ENCODE assay signal across 20 cellular contexts in the genomic region with DNA sequence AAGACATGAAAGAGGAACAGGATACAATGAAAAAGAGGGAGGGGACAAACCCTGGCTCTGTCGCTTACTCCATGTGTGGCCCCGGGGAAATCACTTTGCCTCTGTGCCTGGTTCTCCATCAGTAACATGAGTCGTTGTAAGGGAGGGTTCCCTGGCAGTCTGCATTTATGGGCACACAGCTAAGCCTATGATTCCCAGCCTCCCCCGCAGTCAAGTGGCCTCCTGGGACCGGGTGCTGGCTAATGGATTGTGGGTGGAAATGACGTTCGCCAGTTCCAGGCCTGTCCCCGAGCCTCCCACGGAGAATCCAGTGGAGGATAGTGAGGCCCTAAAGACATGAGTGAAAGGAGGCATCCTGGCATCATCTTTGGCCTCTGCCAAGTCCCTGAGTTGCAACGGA. TPM values are rescaled to one million over a fixed set of nuclear protein-coding genes. Genes with fewer than 3 reads are reported as not detected.
A peak's percentile ranks its signal among the peaks of the same experiment; 100 is the strongest.
DNase-seq lines count a peak whose midpoint lies in the region; ATAC-seq and TF ChIP-seq lines count a peak whose summit lies in the region.
"Had no signal": no experiment of that assay in that cellular context is flagged by ENCODE, and none has a peak within 500 bp of the region (broad histone marks: within the 10 kb centered on the region; RNA-seq: fewer than 3 reads in every experiment).

No MANE protein-coding gene starts in this region.

- intact Hi-C loops in colonic mucosa (cut with DNase I), result no loop called here

- H3K14ac ChIP-seq in neuronal stem cell (ENCODE audit: low read length), result no peak overlapping the region

- no peak overlapping the region for H3K27ac Mint-ChIP-seq in activated naive CD8-positive, alpha-beta T cell treated with anti-CD3 and anti-CD28 coated beads, Interleukin-2, amount 50 U/mL, for 24 hours
- H3K27ac Mint-ChIP-seq: activated naive CD4-positive, alpha-beta T cell treated with anti-CD3 and anti-CD28 coated beads, Interleukin-2, amount 50 U/mL, for 24 hours; CD4-positive, CD25-positive, alpha-beta regulatory T cell; dendritic cell treated with granulocyte-macrophage colony-stimulating factor and Interleukin-4, amounts not matched to agents 40 ng/mL and 50 ng/mL, for 4 days had no signal

- H3K36me3 ChIP-seq in colonic mucosa (no peaks in the 10 kb centered on the region), neuronal stem cell (replicated peaks in 1 of 2; ENCODE audit: control insufficient read depth in 2 of 2, insufficient read depth in 2 of 2, low read length in 2 of 2) (peaks cover 0 to 4% of the 10 kb centered on the region in 2 donors)

- H3K4me1 ChIP-seq in colonic mucosa, result no peaks in the 10 kb centered on the region
- no peaks in the 10 kb centered on the region for H3K4me1 ChIP-seq in neuronal stem cell (ENCODE audit: control insufficient read depth in 2 of 2, insufficient read depth in 1 of 2, low read depth in 1 of 2, low read length in 2 of 2)
- H3K4me1 ChIP-seq: Peyer's patch had no signal

- H3K4me3 Mint-ChIP-seq in activated naive CD8-positive, alpha-beta T cell treated with anti-CD3 and anti-CD28 coated beads, Interleukin-2, amount 50 U/mL, for 24 hours, result no peak overlapping the region
- H3K4me3 Mint-ChIP-seq: activated naive CD4-positive, alpha-beta T cell treated with anti-CD3 and anti-CD28 coated beads, Interleukin-2, amount 50 U/mL, for 24 hours; CD4-positive, CD25-positive, alpha-beta regulatory T cell; dendritic cell treated with granulocyte-macrophage colony-stimulating factor and Interleukin-4, amounts not matched to agents 40 ng/mL and 50 ng/mL, for 4 days; stimulated activated naive B cell treated with anti-CD40 and anti-IgM and Interleukin-4, amounts not matched to agents 10 μg/mL and 1 μg/mL and 100 μg/mL, for 72 hours had no signal

- no peak overlapping the region for H2BK120ac ChIP-seq in neuronal stem cell (ENCODE audit: low read depth, low read length)

- H3K4ac ChIP-seq in neuronal stem cell (ENCODE audit: low read length), result no peak overlapping the region

- H2BK15ac ChIP-seq in neuronal stem cell (ENCODE audit: low read length), result no peak overlapping the region

- H3K27me3 Mint-ChIP-seq in activated naive CD8-positive, alpha-beta T cell treated with anti-CD3 and anti-CD28 coated beads, Interleukin-2, amount 50 U/mL, for 24 hours, result no peaks in the 10 kb centered on the region
- H3K27me3 Mint-ChIP-seq: activated naive CD4-positive, alpha-beta T cell treated with anti-CD3 and anti-CD28 coated beads, Interleukin-2, amount 50 U/mL, for 24 hours; CD4-positive, CD25-positive, alpha-beta regulatory T cell; dendritic cell treated with granulocyte-macrophage colony-stimulating factor and Interleukin-4, amounts not matched to agents 40 ng/mL and 50 ng/mL, for 4 days; stimulated activated naive B cell treated with anti-CD40 and anti-IgM and Interleukin-4, amounts not matched to agents 10 μg/mL and 1 μg/mL and 100 μg/mL, for 72 hours had no signal

- H3K27ac ChIP-seq in temporal lobe (ENCODE audit: low read depth, low read length) (peak overlapping the region; percentile 3), colonic mucosa (no peak overlapping the region), neuronal stem cell (replicated peaks; ENCODE audit: low read length) (no peak overlapping the region)
- H3K27ac ChIP-seq: A549, body of pancreas, Peyer's patch, upper lobe of left lung had no signal

- peak; percentile 26 to 32 for DNase-seq in NCI-H187 (lab: John Stamatoyannopoulos, UW)
- no peak for DNase-seq in NCI-H187 treated with DMSO at 0.1 percent for 48 hours (lab: John Stamatoyannopoulos, UW)
- peak; percentile 79 for DNase-seq in NCI-H2171 (lab: John Stamatoyannopoulos, UW)
- peak; percentile 19 for DNase-seq in fibroblast of the aortic adventitia (ENCODE audit: low read depth)
- no peak for DNase-seq in colonic mucosa
- DNase-seq in neuronal stem cell (ENCODE audit: low spot score), result no peak
- no peak for DNase-seq in activated naive CD8-positive, alpha-beta T cell treated with anti-CD3 and anti-CD28 coated beads, Interleukin-2, amount 50 U/mL, for 24 hours
- DNase-seq: activated T-cell treated with anti-CD3 and anti-CD28 coated beads, Interleukin-2, amount 50 U/mL, for 1 hour; body of pancreas; CD4-positive, CD25-positive, alpha-beta regulatory T cell; HCEC 1CT; NCI-H1694; Peyer's patch; stimulated activated CD4-positive, alpha-beta T cell treated with anti-CD3 and anti-CD28 coated beads, Interleukin-12 subunit alpha, Interleukin-12 subunit beta, amount 100 ng/mL, for 4 hours; stimulated activated naive B cell treated with anti-CD40 and anti-IgM and Interleukin-4, amounts not matched to agents 10 μg/mL and 1 μg/mL and 100 μg/mL, for 72 hours; upper lobe of left lung had no signal

- H2AK5ac ChIP-seq in neuronal stem cell (ENCODE audit: low read depth, low read length), result no peak overlapping the region

- H2AFZ ChIP-seq in neuronal stem cell (ENCODE audit: low read length), result no peak overlapping the region

- no CpG with 5 or more reads among the region's 10 CpGs for WGBS in neuronal stem cell (ENCODE audit: extremely low coverage in 2 of 2, insufficient read length in 2 of 2, insufficient replicate concordance in 1 of 2), 2 donors

- ATAC-seq in activated naive CD8-positive, alpha-beta T cell treated with anti-CD3 and anti-CD28 coated beads, Interleukin-2, amount 50 U/mL, for 24 hours, result no peak
- ATAC-seq: A549; body of pancreas; stimulated activated naive B cell treated with anti-CD40 and anti-IgM and Interleukin-4, amounts not matched to agents 10 μg/mL and 1 μg/mL and 100 μg/mL, for 72 hours had no signal

- H3K27me3 ChIP-seq in colonic mucosa (no peaks in the 10 kb centered on the region), neuronal stem cell (ENCODE audit: control insufficient read depth in 3 of 3, insufficient read depth in 3 of 3, low read depth in 1 of 3, low read length in 3 of 3) (no peaks in the 10 kb centered on the region)
- H3K27me3 ChIP-seq: body of pancreas, Peyer's patch, upper lobe of left lung had no signal

- H2BK12ac ChIP-seq in neuronal stem cell (ENCODE audit: low read length), result no peak overlapping the region

- no peak for TF ChIP-seq CTCF in fibroblast of the aortic adventitia (IDR thresholded peaks at IDR 0.05; ENCODE audit: insufficient read depth, low read length)
- TF ChIP-seq CTCF in colonic mucosa (IDR thresholded peaks at IDR 0.05), result no peak

- H3K18ac ChIP-seq in neuronal stem cell (ENCODE audit: low read length), result no peak overlapping the region

- no peak overlapping the region for H4K91ac ChIP-seq in neuronal stem cell (ENCODE audit: low read depth, low read length, poor library complexity)

- H3K9me3 Mint-ChIP-seq in activated naive CD8-positive, alpha-beta T cell treated with anti-CD3 and anti-CD28 coated beads, Interleukin-2, amount 50 U/mL, for 24 hours, result no peaks in the 10 kb centered on the region
- H3K9me3 Mint-ChIP-seq: activated naive CD4-positive, alpha-beta T cell treated with anti-CD3 and anti-CD28 coated beads, Interleukin-2, amount 50 U/mL, for 24 hours; CD4-positive, CD25-positive, alpha-beta regulatory T cell; dendritic cell treated with granulocyte-macrophage colony-stimulating factor and Interleukin-4, amounts not matched to agents 40 ng/mL and 50 ng/mL, for 4 days had no signal

- no peak overlapping the region for H3K23ac ChIP-seq in neuronal stem cell (ENCODE audit: low read depth, low read length, poor library complexity)

- no peaks in the 10 kb centered on the region for H3K36me3 Mint-ChIP-seq in activated naive CD8-positive, alpha-beta T cell treated with anti-CD3 and anti-CD28 coated beads, Interleukin-2, amount 50 U/mL, for 24 hours (ENCODE audit: low read depth)
- H3K36me3 Mint-ChIP-seq: activated naive CD4-positive, alpha-beta T cell treated with anti-CD3 and anti-CD28 coated beads, Interleukin-2, amount 50 U/mL, for 24 hours; CD4-positive, CD25-positive, alpha-beta regulatory T cell had no signal

- no peak overlapping the region for H3K4me2 ChIP-seq in neuronal stem cell (ENCODE audit: insufficient read depth, low read length, poor library complexity, severe bottlenecking)
- H3K4me2 ChIP-seq: A549 had no signal

- H4K8ac ChIP-seq in neuronal stem cell (ENCODE audit: low read depth, low read length), result no peak overlapping the region

- H3K4me1 Mint-ChIP-seq in activated naive CD8-positive, alpha-beta T cell treated with anti-CD3 and anti-CD28 coated beads, Interleukin-2, amount 50 U/mL, for 24 hours, result no peaks in the 10 kb centered on the region
- H3K4me1 Mint-ChIP-seq: activated naive CD4-positive, alpha-beta T cell treated with anti-CD3 and anti-CD28 coated beads, Interleukin-2, amount 50 U/mL, for 24 hours; CD4-positive, CD25-positive, alpha-beta regulatory T cell had no signal

- H3K9me3 ChIP-seq in colonic mucosa, result no peaks in the 10 kb centered on the region
- H3K9me3 ChIP-seq in neuronal stem cell (replicated peaks in 1 of 2; ENCODE audit: control insufficient read depth in 2 of 2, insufficient read depth in 1 of 2, low read depth in 1 of 2, low read length in 2 of 2), result no peaks in the 10 kb centered on the region
- H3K9me3 ChIP-seq: A549, body of pancreas, Peyer's patch, upper lobe of left lung had no signal

- H2BK5ac ChIP-seq in neuronal stem cell (ENCODE audit: low read length), result no peak overlapping the region

- H3K79me1 ChIP-seq in neuronal stem cell (ENCODE audit: low read depth, low read length), result no peaks in the 10 kb centered on the region

- no peak overlapping the region for H3K4me3 ChIP-seq in fibroblast of the aortic adventitia (ENCODE audit: low read depth, low read length)
- no peak overlapping the region for H3K4me3 ChIP-seq in colonic mucosa
- no peak overlapping the region for H3K4me3 ChIP-seq in neuronal stem cell (ENCODE audit: low read length in 2 of 2)
- H3K4me3 ChIP-seq: A549, body of pancreas, Peyer's patch, upper lobe of left lung had no signal

- no peak overlapping the region for H3K9ac ChIP-seq in colonic mucosa (ENCODE audit: low read depth in 2 of 2, low read length in 2 of 2)
- no peak overlapping the region for H3K9ac ChIP-seq in neuronal stem cell (ENCODE audit: low read depth, low read length, poor library complexity)

RNA-seq across cellular contexts. Expression of a gene that starts 42.7 kb away (rescaled TPM):
- total RNA-seq in fibroblast of the aortic adventitia (ENCODE audit: low replicate concordance), result 18.0 and 19.0 TPM in 2 replicates
- 20.7 TPM for total RNA-seq in temporal lobe
- total RNA-seq in colonic mucosa, result 10 to 100 TPM; 16.1 to 26.4 TPM
- polyA plus RNA-seq in neuronal stem cell (2013, experiment 1 of 2), result 2.9 TPM
- polyA plus RNA-seq in neuronal stem cell (2013, experiment 2 of 2), result 3.1 TPM

Comparison
In these comparisons a context has a peak if more than half of its experiments do, and no peak if none do; other contexts are left out.
1. DNase-seq: peak in NCI-H187 (2 of 2), NCI-H2171 (single experiment) and fibroblast of the aortic adventitia (single experiment); none in NCI-H187 treated with DMSO at 0.1 percent for 48 hours (single experiment), colonic mucosa (single experiment), neuronal stem cell (single experiment) and activated naive CD8-positive, alpha-beta T cell treated with anti-CD3 and anti-CD28 coated beads, Interleukin-2, amount 50 U/mL, for 24 hours (single experiment).